In the genomic region with DNA sequence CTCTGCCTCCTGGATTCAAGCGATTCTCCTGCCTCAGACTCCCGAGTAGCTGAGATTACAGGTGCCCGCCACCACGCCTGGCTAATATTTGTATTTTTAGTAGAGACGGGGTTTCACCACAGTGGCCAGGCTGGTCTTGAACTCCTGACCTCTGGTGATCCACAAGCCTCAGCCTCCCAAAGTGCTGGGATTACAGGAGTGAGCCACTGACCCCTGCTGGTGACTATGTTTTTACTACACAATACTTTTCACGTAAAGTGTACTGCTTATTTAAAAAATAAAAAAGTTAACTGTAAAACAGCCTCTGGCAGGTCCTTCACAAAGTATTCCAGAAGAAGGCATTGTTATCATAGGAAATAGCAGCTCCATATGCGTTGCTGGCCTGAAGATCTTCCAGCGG, we compare ENCODE assay signal across 8 cellular contexts.
DNase-seq lines count a peak whose midpoint lies in the region; FAIRE-seq and TF ChIP-seq lines count a peak whose summit lies in the region.
"Not testable (repeated sequence)": the region's sequence is repeated elsewhere in the genome, so short reads cannot be mapped to it uniquely, and the experiment has no call there.

No MANE protein-coding gene starts in this region.

- H3K36me3 Mint-ChIP-seq in endodermal cell (ENCODE audit: low read depth); osteocyte (ENCODE audit: unreplicated experiment): not testable (repeated sequence)

- DNase-seq in A673 (ENCODE audit: low spot score) (peak; percentile 10), Karpas-422 (peak; percentile 44), endodermal cell (peak; percentile 54)
- DNase-seq in WERI-Rb-1; left ventricle myocardium inferior; osteocyte (ENCODE audit: extremely low spot score, unreplicated experiment): not testable (repeated sequence)

- H3K27ac Mint-ChIP-seq in endodermal cell; osteocyte (ENCODE audit: unreplicated experiment): not testable (repeated sequence)

- H3K27ac ChIP-seq in A673 (ENCODE audit: low read depth, low read length, poor library complexity, severe bottlenecking); Karpas-422 (ENCODE audit: low read length); OCI-LY1 (ENCODE audit: low read depth, low read length, poor library complexity, severe bottlenecking); WERI-Rb-1; endodermal cell (ENCODE audit: low read depth, low read length); left ventricle myocardium inferior (replicated peaks): not testable (repeated sequence)

- POLR2A ChIA-PET in A673 (lab: Charles Lee; ENCODE audit: low non-redundant PET) = not testable (repeated sequence)

- not testable (repeated sequence) for H3K9me3 Mint-ChIP-seq in endodermal cell; osteocyte (ENCODE audit: unreplicated experiment)

- TF ChIP-seq CTCF in A673 (conservative IDR thresholded peaks at IDR 0.05; ENCODE audit: low read depth, low read length) = peak; percentile 41; the same call in 1 of the 2 replicates
- peak; percentile 33; the same call in 1 of the 2 replicates for TF ChIP-seq CTCF in OCI-LY1 (IDR thresholded peaks at IDR 0.05; ENCODE audit: low read length)
- 0 out of 2 replicates have a peak, but pooled peaks have one; percentile 18 for TF ChIP-seq CTCF in WERI-Rb-1 (IDR thresholded peaks at IDR 0.05; ENCODE audit: low read depth, low read length)
- TF ChIP-seq CTCF in endodermal cell (conservative IDR thresholded peaks at IDR 0.05) = peak; percentile 77
- TF ChIP-seq CTCF in left ventricle myocardium inferior (IDR thresholded peaks at IDR 0.05; ENCODE audit: borderline replicate concordance) = peak; percentile 11
- peak; percentile 34 for TF ChIP-seq CTCF in osteocyte (IDR thresholded peaks at IDR 0.05)

- H3K4me3 ChIP-seq in A673 (ENCODE audit: low read depth, low read length, poor library complexity, severe bottlenecking); Karpas-422 (ENCODE audit: low read length); OCI-LY1 (ENCODE audit: low read depth, low read length, poor library complexity, severe bottlenecking); WERI-Rb-1 (ENCODE audit: low read depth, low read length); endodermal cell (ENCODE audit: low read length); left ventricle myocardium inferior: not testable (repeated sequence)

- H3K36me3 ChIP-seq in A673 (ENCODE audit: insufficient read depth, low read length, poor library complexity, severe bottlenecking); Karpas-422 (ENCODE audit: insufficient read depth, low read length); OCI-LY1 (ENCODE audit: insufficient read depth, low read length); WERI-Rb-1; endodermal cell (ENCODE audit: control insufficient read depth, insufficient read depth, low read length); left ventricle myocardium inferior: not testable (repeated sequence)

- H3K4me1 Mint-ChIP-seq in endodermal cell; osteocyte (ENCODE audit: unreplicated experiment): not testable (repeated sequence)

- not testable (repeated sequence) for H4K20me1 ChIP-seq in Karpas-422 (ENCODE audit: insufficient read depth, low read depth, low read length); OCI-LY1 (ENCODE audit: insufficient read depth, low read length)

- FAIRE-seq in G401.6 (lab: Jason Lieb, UNC) = peak; percentile 40

- CTCF ChIA-PET in A673 (lab: Charles Lee) = not testable (repeated sequence)

- WGBS in endodermal cell (ENCODE audit: insufficient coverage in 1 of 2, insufficient read length in 1 of 2), 2 experiments = 92 to 100% methylated on average over 1 to 8 of the region's 8 CpGs

- BruUV-seq in A673 (replicated peaks; lab: Mats Ljungman, UMichigan) = not testable (repeated sequence)

- H3K4me1 ChIP-seq in A673 (ENCODE audit: insufficient read depth, low read length, poor library complexity, severe bottlenecking); Karpas-422 (ENCODE audit: low read length); OCI-LY1 (ENCODE audit: insufficient read depth, low read length, severe bottlenecking); endodermal cell (ENCODE audit: control insufficient read depth, insufficient read depth, low read length): not testable (repeated sequence)
- H3K4me1 ChIP-seq in left ventricle myocardium inferior = peaks cover 11% of the 10 kb centered on the region

- not testable (repeated sequence) for H3F3A ChIP-seq in OCI-LY1 (ENCODE audit: insufficient read depth, low read length)

- H3K79me2 ChIP-seq in Karpas-422 (ENCODE audit: low read length) (peaks cover 28% of the 10 kb centered on the region), OCI-LY1 (ENCODE audit: insufficient read depth, low read length) (peaks cover 24% of the 10 kb centered on the region)

- H3K4me3 Mint-ChIP-seq in endodermal cell; osteocyte (ENCODE audit: unreplicated experiment): not testable (repeated sequence)

- not testable (repeated sequence) for H3K27me3 ChIP-seq in A673 (replicated peaks; ENCODE audit: insufficient read depth, low read depth, low read length, poor library complexity); Karpas-422 (ENCODE audit: low read length); OCI-LY1 (ENCODE audit: insufficient read depth, low read length); WERI-Rb-1 (ENCODE audit: insufficient read depth, low read depth, severe bottlenecking); endodermal cell (ENCODE audit: control insufficient read depth, insufficient read depth, low read length, poor library complexity, severe bottlenecking); left ventricle myocardium inferior (ENCODE audit: low read depth)

- H2AFZ ChIP-seq in Karpas-422 (ENCODE audit: low read length); OCI-LY1 (ENCODE audit: low read length): not testable (repeated sequence)

- H3K9ac ChIP-seq in Karpas-422 (ENCODE audit: low read length); OCI-LY1 (ENCODE audit: low read length); endodermal cell (ENCODE audit: extremely low read depth, low read length, poor library complexity, severe bottlenecking): not testable (repeated sequence)

- not testable (repeated sequence) for H3K9me2 ChIP-seq in Karpas-422 (replicated peaks; ENCODE audit: insufficient read depth, low read length); OCI-LY1 (ENCODE audit: low read depth, low read length)

- not testable (repeated sequence) for H3K27me3 Mint-ChIP-seq in endodermal cell (ENCODE audit: insufficient read depth); osteocyte (ENCODE audit: unreplicated experiment)

- not testable (repeated sequence) for H3K9me3 ChIP-seq in A673 (ENCODE audit: low read depth, low read length, poor library complexity, severe bottlenecking); Karpas-422 (ENCODE audit: low read length); OCI-LY1 (ENCODE audit: low read length); WERI-Rb-1 (ENCODE audit: severe bottlenecking); endodermal cell (ENCODE audit: control insufficient read depth, low read length)
- H3K9me3 ChIP-seq in left ventricle myocardium inferior (replicated peaks) = peaks cover 19% of the 10 kb centered on the region

- H3K4me2 ChIP-seq in Karpas-422 (ENCODE audit: low read depth, low read length, poor library complexity, severe bottlenecking); OCI-LY1 (ENCODE audit: low read length): not testable (repeated sequence)

- intact Hi-C loops in A673 (cut with micrococcal nuclease; ENCODE audit: unreplicated experiment); left ventricle myocardium inferior (cut with micrococcal nuclease): not testable (repeated sequence)

Comparison
In these comparisons a context has a peak if more than half of its experiments do, and no peak if none do; other contexts are left out.
1. CTCF ChIP-seq: peak in every context shown above with its lines; median percentile 77 in endodermal cell; 41 in A673; 34 in osteocyte; 33 in OCI-LY1; 18 in WERI-Rb-1; 11 in left ventricle myocardium inferior.